19 cellular contexts compared by ENCODE assay signal in the genomic region with DNA sequence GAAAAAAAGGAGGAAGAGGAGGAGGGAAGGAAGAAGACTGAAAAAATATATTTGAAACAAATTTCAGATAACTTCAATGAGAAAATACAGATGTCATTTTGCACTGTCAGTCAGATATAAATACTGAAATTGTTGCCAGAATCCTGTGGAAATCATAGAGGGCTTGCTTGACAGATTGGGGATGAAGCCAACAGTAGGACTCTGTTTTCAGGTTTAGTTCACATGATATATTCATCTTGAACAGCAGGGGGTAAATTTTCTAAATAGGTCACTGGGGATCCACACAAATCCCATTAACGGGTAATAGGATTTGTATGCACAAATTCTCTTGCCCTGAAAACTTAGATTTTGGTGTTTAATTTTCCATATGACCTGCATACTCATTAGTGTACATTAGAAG.
DNase-seq lines count a peak whose midpoint lies in the region; ATAC-seq and TF ChIP-seq lines count a peak whose summit lies in the region.
"Had no signal": no experiment of that assay in that cellular context is flagged by ENCODE, and none has a peak within 500 bp of the region (broad histone marks: within the 10 kb centered on the region; RNA-seq: fewer than 3 reads in every experiment).

No MANE protein-coding gene starts in this region.

- no peak overlapping the region for H3K4me2 ChIP-seq in neuronal stem cell (ENCODE audit: insufficient read depth, low read length, poor library complexity, severe bottlenecking)

- ATAC-seq in GM19395 (IDR thresholded peaks at IDR 0.05; ENCODE audit: unreplicated experiment): no peak
- ATAC-seq: activated CD4-positive, CD25-positive, alpha-beta regulatory T cell treated with anti-CD3 and anti-CD28 coated beads, Interleukin-2, amount 50 U/mL, for 24 hours; T-helper 17 cell had no signal

- H3K36me3 ChIP-seq in neuronal stem cell (replicated peaks in 1 of 2; ENCODE audit: control insufficient read depth in 2 of 2, insufficient read depth in 2 of 2, low read length in 2 of 2): no peaks in the 10 kb centered on the region
- H3K36me3 ChIP-seq: gastrocnemius medialis, suprapubic skin had no signal

- DNase-seq in DMS 273 (lab: John Stamatoyannopoulos, UW; ENCODE audit: unreplicated experiment) (peak; percentile 76), NCI-H446 (lab: John Stamatoyannopoulos, UW) (peak; percentile 50 to 91), chondrocyte (ENCODE audit: low spot score) (no peak), neuronal stem cell (ENCODE audit: low spot score) (no peak), DMS114 treated with DMSO at 0.1 percent for 48 hours (lab: John Stamatoyannopoulos, UW; ENCODE audit: unreplicated experiment) (no peak)
- no peak for DNase-seq in activated CD4-positive, alpha-beta T cell treated with anti-CD3 and anti-CD28 coated beads for 48 hours
- DNase-seq: activated gamma-delta T cell treated with Interleukin-2 at 50 U/mL for 16 hours; aorta; DMS153; left ventricle myocardium superior; stimulated activated CD4-positive, alpha-beta T cell treated with anti-CD3 and anti-CD28 coated beads, Interleukin-4, amount 100 ng/mL, for 4 hours; stimulated activated CD8-positive, alpha-beta memory T cell treated with anti-CD3 and anti-CD28 coated beads, Interleukin-4, amount 100 ng/mL, for 48 hours; T-helper 17 cell had no signal

- no peak overlapping the region for H4K91ac ChIP-seq in neuronal stem cell (ENCODE audit: low read depth, low read length, poor library complexity)

- no peaks in the 10 kb centered on the region for H3K27me3 ChIP-seq in neuronal stem cell (ENCODE audit: control insufficient read depth in 3 of 3, insufficient read depth in 3 of 3, low read depth in 1 of 3, low read length in 3 of 3)
- H3K27me3 ChIP-seq: gastrocnemius medialis, suprapubic skin had no signal

- H2AK5ac ChIP-seq in neuronal stem cell (ENCODE audit: low read depth, low read length): no peak overlapping the region

- no peak overlapping the region for H3K4me3 Mint-ChIP-seq in chondrocyte (ENCODE audit: unreplicated experiment)
- H3K4me3 Mint-ChIP-seq: T-helper 17 cell had no signal

- H2BK12ac ChIP-seq in neuronal stem cell (ENCODE audit: low read length): no peak overlapping the region

- peaks cover 16% of the 10 kb centered on the region for H3K4me1 Mint-ChIP-seq in chondrocyte (ENCODE audit: low read depth)
- H3K4me1 Mint-ChIP-seq: T-helper 17 cell had no signal

- H2BK5ac ChIP-seq in neuronal stem cell (ENCODE audit: low read length): no peak overlapping the region

- no peak overlapping the region for H3K18ac ChIP-seq in neuronal stem cell (ENCODE audit: low read length)

- no peak overlapping the region for H3K27ac ChIP-seq in neuronal stem cell (replicated peaks; ENCODE audit: low read length)
- H3K27ac ChIP-seq: gastrocnemius medialis, parathyroid adenoma, skin epidermis, suprapubic skin had no signal

- H3K27me3 Mint-ChIP-seq in chondrocyte (ENCODE audit: low read depth): no peaks in the 10 kb centered on the region
- H3K27me3 Mint-ChIP-seq: T-helper 17 cell had no signal

- no peak for TF ChIP-seq CTCF in chondrocyte (IDR thresholded peaks at IDR 0.05)

- H2BK120ac ChIP-seq in neuronal stem cell (ENCODE audit: low read depth, low read length): no peak overlapping the region

- no peaks in the 10 kb centered on the region for H3K79me1 ChIP-seq in neuronal stem cell (ENCODE audit: low read depth, low read length)

- no peak overlapping the region for H2BK15ac ChIP-seq in neuronal stem cell (ENCODE audit: low read length)

- H3K4me1 ChIP-seq in neuronal stem cell (ENCODE audit: control insufficient read depth in 2 of 2, insufficient read depth in 1 of 2, low read depth in 1 of 2, low read length in 2 of 2): peaks cover 0 to 2% of the 10 kb centered on the region in 2 donors
- H3K4me1 ChIP-seq: gastrocnemius medialis, parathyroid adenoma, suprapubic skin had no signal

- H3K27ac Mint-ChIP-seq in chondrocyte (ENCODE audit: unreplicated experiment): peak overlapping the region; percentile 67
- H3K27ac Mint-ChIP-seq: T-helper 17 cell had no signal

- peaks cover 3% of the 10 kb centered on the region in 2 donors for H3K9me3 ChIP-seq in neuronal stem cell (replicated peaks in 1 of 2; ENCODE audit: control insufficient read depth in 2 of 2, insufficient read depth in 1 of 2, low read depth in 1 of 2, low read length in 2 of 2)
- H3K9me3 ChIP-seq: gastrocnemius medialis, suprapubic skin had no signal

- H3K4ac ChIP-seq in neuronal stem cell (ENCODE audit: low read length): no peak overlapping the region

- peaks cover 5% of the 10 kb centered on the region for H3K9me3 Mint-ChIP-seq in chondrocyte (ENCODE audit: low read depth)

- H3K4me3 ChIP-seq in neuronal stem cell (ENCODE audit: low read length in 2 of 2): no peak overlapping the region
- H3K4me3 ChIP-seq: gastrocnemius medialis, skin epidermis, suprapubic skin had no signal

- H3K14ac ChIP-seq in neuronal stem cell (ENCODE audit: low read length): no peak overlapping the region

- H3K36me3 Mint-ChIP-seq in chondrocyte (ENCODE audit: low read depth): peaks cover 2% of the 10 kb centered on the region

- no peak overlapping the region for H3K9ac ChIP-seq in neuronal stem cell (ENCODE audit: low read depth, low read length, poor library complexity)
- H3K9ac ChIP-seq: parathyroid adenoma had no signal

- no peak overlapping the region for H3K23ac ChIP-seq in neuronal stem cell (ENCODE audit: low read depth, low read length, poor library complexity)

- H2AFZ ChIP-seq in neuronal stem cell (ENCODE audit: low read length): peak overlapping the region; percentile 38
- H2AFZ ChIP-seq: parathyroid adenoma had no signal

- no CpG with 5 or more reads among the region's 1 CpG for WGBS in neuronal stem cell (ENCODE audit: extremely low coverage in 2 of 2, insufficient read length in 2 of 2, insufficient replicate concordance in 1 of 2), 2 donors

- no peak overlapping the region for H4K8ac ChIP-seq in neuronal stem cell (ENCODE audit: low read depth, low read length)

Comparison
In these comparisons a context has a peak if more than half of its experiments do, and no peak if none do; other contexts are left out.
1. DNase-seq: peak in DMS 273 (single experiment) and NCI-H446 (2 of 2); none in chondrocyte (single experiment), neuronal stem cell (single experiment), DMS114 treated with DMSO at 0.1 percent for 48 hours (single experiment) and activated CD4-positive, alpha-beta T cell treated with anti-CD3 and anti-CD28 coated beads for 48 hours (single experiment).